1 cellular context compared by ENCODE assay signal in the genomic region with DNA sequence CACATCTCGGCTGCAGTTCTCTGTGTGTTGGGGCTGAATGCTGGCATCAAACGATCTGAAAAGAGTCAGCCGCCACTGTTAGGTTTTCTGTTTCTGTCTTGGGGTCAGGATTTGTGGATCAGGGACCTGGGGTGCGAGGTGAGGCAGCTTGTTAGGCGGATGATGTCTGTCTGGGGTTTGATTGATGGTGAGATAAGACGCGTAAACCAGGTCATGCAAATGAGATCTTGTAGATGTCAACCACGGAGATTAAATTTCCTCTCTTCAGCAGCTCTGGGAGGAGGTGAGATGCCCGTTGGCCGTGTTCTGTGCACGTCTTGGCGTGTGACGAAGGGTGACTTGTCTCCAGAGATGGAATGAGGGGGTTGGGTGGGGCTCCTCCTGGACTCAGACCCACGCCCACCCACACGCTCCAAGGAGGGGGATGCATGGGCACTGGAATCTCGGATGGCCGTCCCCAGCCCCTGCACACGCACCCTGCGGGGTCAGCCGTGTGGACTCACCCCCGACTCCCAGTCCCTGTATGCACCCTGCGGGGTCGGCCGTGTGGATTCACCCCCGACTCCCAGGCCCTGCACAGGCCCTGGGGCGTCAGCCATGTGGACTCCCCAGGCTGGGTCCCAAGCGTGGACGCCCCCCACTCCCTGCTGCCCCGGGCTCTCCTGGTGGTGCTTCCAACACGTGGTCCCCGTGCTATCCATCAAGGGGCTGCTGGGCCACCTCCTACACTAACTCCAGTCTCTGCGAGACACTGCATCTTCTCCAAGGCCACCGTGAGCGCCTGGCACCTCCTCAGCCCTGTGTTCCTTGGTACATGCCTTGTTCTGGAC.
TF ChIP-seq lines count a peak whose summit lies in the region.

No MANE protein-coding gene starts in this region.

TF ChIP-seq in HepG2, 621 proteins besides CTCF, POLR2A, EP300 and RAD21 (continued from another document):
- TF ChIP-seq, protein P1, sequence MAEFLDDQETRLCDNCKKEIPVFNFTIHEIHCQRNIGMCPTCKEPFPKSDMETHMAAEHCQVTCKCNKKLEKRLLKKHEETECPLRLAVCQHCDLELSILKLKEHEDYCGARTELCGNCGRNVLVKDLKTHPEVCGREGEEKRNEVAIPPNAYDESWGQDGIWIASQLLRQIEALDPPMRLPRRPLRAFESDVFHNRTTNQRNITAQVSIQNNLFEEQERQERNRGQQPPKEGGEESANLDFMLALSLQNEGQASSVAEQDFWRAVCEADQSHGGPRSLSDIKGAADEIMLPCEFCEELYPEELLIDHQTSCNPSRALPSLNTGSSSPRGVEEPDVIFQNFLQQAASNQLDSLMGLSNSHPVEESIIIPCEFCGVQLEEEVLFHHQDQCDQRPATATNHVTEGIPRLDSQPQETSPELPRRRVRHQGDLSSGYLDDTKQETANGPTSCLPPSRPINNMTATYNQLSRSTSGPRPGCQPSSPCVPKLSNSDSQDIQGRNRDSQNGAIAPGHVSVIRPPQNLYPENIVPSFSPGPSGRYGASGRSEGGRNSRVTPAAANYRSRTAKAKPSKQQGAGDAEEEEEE (CRISPR knock-in tag; IDR thresholded peaks at IDR 0.05; ENCODE audit: borderline replicate concordance), result no peak
- TF ChIP-seq AGO2 (optimal IDR thresholded peaks at IDR 0.05; ENCODE audit: low read depth, low read length), result peak; percentile 57
- TF ChIP-seq GTF3A (CRISPR knock-in tag; conservative IDR thresholded peaks at IDR 0.05), result no peak
